In the genomic region with DNA sequence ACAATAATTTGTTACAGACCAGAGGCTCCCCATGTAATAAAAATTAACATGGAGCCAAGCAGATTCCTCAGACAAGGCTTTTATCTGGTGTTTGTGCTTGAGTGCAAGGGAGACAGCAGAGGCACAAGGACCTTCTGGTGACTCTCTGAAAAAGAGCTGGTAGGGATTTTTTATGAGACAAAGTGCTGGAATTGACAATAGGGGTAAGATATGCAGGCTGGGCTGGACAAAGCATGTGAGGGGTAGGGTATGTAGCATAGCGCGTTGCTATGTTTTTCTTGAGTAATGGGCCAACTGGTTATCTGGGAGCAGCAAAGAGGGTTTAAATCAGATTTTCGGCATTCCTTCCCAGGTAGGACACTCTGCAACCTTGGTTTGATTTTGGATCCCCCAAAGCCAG, we compare ENCODE assay signal across 17 cellular contexts.
"Had no signal": no experiment of that assay in that cellular context is flagged by ENCODE, and none has a peak within 500 bp of the region (broad histone marks: within the 10 kb centered on the region; RNA-seq: fewer than 3 reads in every experiment).

No MANE protein-coding gene starts in this region.

- H3K27me3 ChIP-seq: body of pancreas, hepatocyte, sigmoid colon, suprapubic skin, upper lobe of right lung had no signal

- H2AFZ ChIP-seq: hepatocyte had no signal

- DNase-seq: activated CD4-positive, alpha-beta T cell treated with anti-CD3 and anti-CD28 coated beads, Interleukin-2, amount 10 ng/mL, durations not matched to agents 24 days and 14 days; activated naive CD4-positive, alpha-beta T cell treated with anti-CD3 and anti-CD28 coated beads for 36 hours; body of pancreas; effector memory CD8-positive, alpha-beta T cell; naive thymus-derived CD4-positive, alpha-beta T cell; nucleus accumbens; sigmoid colon; stimulated activated CD4-positive, alpha-beta T cell treated with anti-CD3 and anti-CD28 coated beads, Interleukin-12 subunit alpha, Interleukin-12 subunit beta, amount 100 ng/mL, for 4 hours; stimulated activated naive CD8-positive, alpha-beta T cell treated with anti-CD3 and anti-CD28 coated beads, Interleukin-15, Interleukin-2, amounts not matched to agents 100 U/mL and 50 U/mL, for 24 hours; T-helper 17 cell; upper lobe of right lung had no signal

- H3K4me1 ChIP-seq: body of pancreas, prostate gland, sigmoid colon, suprapubic skin, upper lobe of right lung had no signal

- H3K79me2 ChIP-seq: hepatocyte had no signal

- ATAC-seq: activated T-helper 17 cell treated with anti-CD3 and anti-CD28 coated beads, Interleukin-2, amount 50 U/mL, for 72 hours; body of pancreas; effector memory CD8-positive, alpha-beta T cell; naive thymus-derived CD4-positive, alpha-beta T cell; stimulated activated naive CD8-positive, alpha-beta T cell treated with anti-CD3 and anti-CD28 coated beads, Interleukin-15, Interleukin-2, amounts not matched to agents 100 U/mL and 50 U/mL, for 24 hours; T-helper 17 cell; upper lobe of right lung; WTC11 had no signal

- H3K9me3 ChIP-seq: body of pancreas, prostate gland, sigmoid colon, suprapubic skin, upper lobe of right lung had no signal

- H3K27ac ChIP-seq: body of pancreas, epithelial cell of prostate, hepatocyte, prostate gland, sigmoid colon, suprapubic skin, upper lobe of right lung had no signal

- H3K36me3 ChIP-seq: prostate gland, sigmoid colon, suprapubic skin, upper lobe of right lung had no signal

- H3K4me3 ChIP-seq: body of pancreas, hepatocyte, prostate gland, sigmoid colon, suprapubic skin, upper lobe of right lung had no signal

- H3K4me2 ChIP-seq: hepatocyte had no signal
